Comparison of ENCODE assay signal across 10 cellular contexts in the genomic region with DNA sequence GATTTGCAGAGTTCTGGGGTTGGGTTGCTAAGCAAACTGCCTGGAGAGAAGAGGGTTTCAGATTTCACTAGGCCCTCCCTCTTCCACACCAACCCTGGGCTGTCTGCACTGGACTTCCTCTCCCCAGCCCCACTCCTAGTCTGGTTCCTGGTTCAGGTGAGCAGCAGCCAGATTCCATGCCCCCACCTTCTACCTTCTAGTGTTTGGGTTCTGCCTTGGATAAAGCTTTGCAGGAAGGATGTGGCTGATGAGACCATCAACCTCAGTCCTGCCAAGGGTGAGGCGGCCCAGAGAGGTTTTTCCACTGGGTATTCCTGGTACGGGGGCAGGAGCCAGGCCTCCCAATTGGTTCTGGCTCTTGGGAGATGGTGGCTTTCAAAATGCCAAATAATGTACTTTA.
DNase-seq lines count a peak whose midpoint lies in the region; TF ChIP-seq lines count a peak whose summit lies in the region.
"Had no signal": no experiment of that assay in that cellular context is flagged by ENCODE, and none has a peak within 500 bp of the region (broad histone marks: within the 10 kb centered on the region; RNA-seq: fewer than 3 reads in every experiment).

No MANE protein-coding gene starts in this region.

- peaks cover 85% of the 10 kb centered on the region for H3K4me1 ChIP-seq in OCI-LY1 (ENCODE audit: insufficient read depth, low read length, severe bottlenecking)
- H3K4me1 ChIP-seq in stomach, result peaks cover 38 to 84% (median 59%) of the 10 kb centered on the region in 4 donors

- H3K27me3 ChIP-seq in OCI-LY1 (ENCODE audit: insufficient read depth, low read length) (no peaks in the 10 kb centered on the region), stomach (no peaks in the 10 kb centered on the region)
- H3K27me3 ChIP-seq: heart left ventricle had no signal

- WGBS in stomach, 5 donors, result 68 to 81% (median 78%) methylated on average over 2 of the region's 2 CpGs

- H3K36me3 ChIP-seq in OCI-LY1 (ENCODE audit: insufficient read depth, low read length) (peaks cover 41% of the 10 kb centered on the region; the same call in 1 of the 2 replicates), stomach (peaks cover 0 to 5% (median 1%) of the 10 kb centered on the region in 4 donors)

- intact Hi-C loops in stomach (cut with DNase I; ENCODE audit: low total_unique reads), result no loop called here

- H3K9me3 ChIP-seq in OCI-LY1 (ENCODE audit: low read length) (no peaks in the 10 kb centered on the region), stomach (no peaks in the 10 kb centered on the region)
- H3K9me3 ChIP-seq: heart left ventricle had no signal

- no peaks in the 10 kb centered on the region for H3K9me2 ChIP-seq in OCI-LY1 (ENCODE audit: low read depth, low read length)

- H3F3A ChIP-seq in OCI-LY1 (ENCODE audit: insufficient read depth, low read length), result no peaks in the 10 kb centered on the region

- H4K20me1 ChIP-seq in OCI-LY1 (ENCODE audit: insufficient read depth, low read length), result no peaks in the 10 kb centered on the region

- H3K4me2 ChIP-seq in OCI-LY1 (ENCODE audit: low read length), result peak overlapping the region; percentile 31; the same call in 1 of the 2 replicates

- DNase-seq in NCI-H2171 treated with DMSO at 0.1 percent for 48 hours (lab: John Stamatoyannopoulos, UW) (peak; percentile 17), NCI-H2171 (lab: John Stamatoyannopoulos, UW) (no peak), fibroblast of pulmonary artery (ENCODE audit: low read depth) (peak; percentile 39), stomach (peak; percentile 58), RKO (ENCODE audit: low spot score) (no peak)
- DNase-seq in stimulated activated CD4-positive, alpha-beta T cell treated with anti-CD3 and anti-CD28 coated beads, Interleukin-4, amount 100 ng/mL, for 1 hour, result no peak
- DNase-seq in activated CD4-positive, CD25-positive, alpha-beta regulatory T cell treated with anti-CD3 and anti-CD28 coated beads, Interleukin-2, amount 50 U/mL, for 72 hours, result no peak
- DNase-seq: heart left ventricle, Right ventricle myocardium superior had no signal

- TF ChIP-seq POLR2A in stomach (IDR thresholded peaks at IDR 0.05), result no peak

- TF ChIP-seq CTCF in OCI-LY1 (IDR thresholded peaks at IDR 0.05; ENCODE audit: low read length), result no peak
- no peak for TF ChIP-seq CTCF in fibroblast of pulmonary artery (IDR thresholded peaks at IDR 0.05; ENCODE audit: low read length, missing control alignments)
- no peak for TF ChIP-seq CTCF in stomach (IDR thresholded peaks at IDR 0.05)

- no peak for TF ChIP-seq EP300 in stomach (IDR thresholded peaks at IDR 0.05)

- H2AFZ ChIP-seq in OCI-LY1 (ENCODE audit: low read length), result no peak overlapping the region

- H3K27ac ChIP-seq in OCI-LY1 (ENCODE audit: low read depth, low read length, poor library complexity, severe bottlenecking) (peak overlapping the region; percentile 80), stomach (peak overlapping the region; percentile 33 to 65 (median 43))
- H3K27ac ChIP-seq: heart left ventricle had no signal

- H3K9ac ChIP-seq in OCI-LY1 (ENCODE audit: low read length), result no peak overlapping the region

- H3K79me2 ChIP-seq in OCI-LY1 (ENCODE audit: insufficient read depth, low read length), result peaks cover 62% of the 10 kb centered on the region

- H3K4me3 ChIP-seq in OCI-LY1 (ENCODE audit: low read depth, low read length, poor library complexity, severe bottlenecking) (no peak overlapping the region), fibroblast of pulmonary artery (replicated peaks; ENCODE audit: low read depth, low read length) (no peak overlapping the region), stomach (no peak overlapping the region)
- H3K4me3 ChIP-seq: heart left ventricle had no signal

Comparison
In these comparisons a context has a peak if more than half of its experiments do, and no peak if none do; other contexts are left out.
1. DNase-seq: peak in NCI-H2171 treated with DMSO at 0.1 percent for 48 hours (single experiment), fibroblast of pulmonary artery (single experiment) and stomach (single experiment); none in NCI-H2171 (single experiment), RKO (single experiment), stimulated activated CD4-positive, alpha-beta T cell treated with anti-CD3 and anti-CD28 coated beads, Interleukin-4, amount 100 ng/mL, for 1 hour (single experiment) and activated CD4-positive, CD25-positive, alpha-beta regulatory T cell treated with anti-CD3 and anti-CD28 coated beads, Interleukin-2, amount 50 U/mL, for 72 hours (single experiment).